In genomic region chr7:148630078-148630477, GRCh38 we compare ENCODE assay signal across 25 cellular contexts.
"Had no signal": no experiment of that assay in that cellular context is flagged by ENCODE, and none has a peak within 500 bp of the region (broad histone marks: within the 10 kb centered on the region; RNA-seq: fewer than 3 reads in every experiment).

No MANE protein-coding gene starts in this region.

- H3K4me3 Mint-ChIP-seq: activated naive CD4-positive, alpha-beta T cell treated with anti-CD3 and anti-CD28 coated beads, Interleukin-2, amount 10 ng/mL, durations not matched to agents 7 days and 5 days; activated naive CD8-positive, alpha-beta T cell treated with anti-CD3 and anti-CD28 coated beads, Interleukin-2, amount 50 U/mL, for 24 hours; activated T-cell treated with anti-CD3 and anti-CD28 coated beads, Interleukin-2, amount 50 U/mL, for 72 hours; brain; dendritic cell treated with granulocyte-macrophage colony-stimulating factor and Interleukin-4, amounts not matched to agents 40 ng/mL and 50 ng/mL, for 4 days; T-helper 1 cell treated with Interleukin-12 subunit alpha and Interleukin-12 subunit beta and Interleukin-4 antibody, amounts not matched to agents 30 μg/mL and 1 μg/mL, for 36 hours; type B pancreatic cell had no signal

- H3K36me3 ChIP-seq: heart right ventricle, thoracic aorta had no signal

- H3K27me3 Mint-ChIP-seq: dendritic cell treated with granulocyte-macrophage colony-stimulating factor and Interleukin-4, amounts not matched to agents 40 ng/mL and 50 ng/mL, for 4 days; progenitor cell of endocrine pancreas; type B pancreatic cell had no signal

- ATAC-seq: activated naive CD8-positive, alpha-beta T cell treated with anti-CD3 and anti-CD28 coated beads, Interleukin-2, amount 50 U/mL, for 24 hours; activated T-cell treated with anti-CD3 and anti-CD28 coated beads, Interleukin-2, amount 50 U/mL, for 72 hours; heart right ventricle; left cardiac atrium; naive thymus-derived CD8-positive, alpha-beta T cell had no signal

- H3K9me3 Mint-ChIP-seq: dendritic cell treated with granulocyte-macrophage colony-stimulating factor and Interleukin-4, amounts not matched to agents 40 ng/mL and 50 ng/mL, for 4 days; type B pancreatic cell had no signal

- DNase-seq: activated CD4-positive, alpha-beta T cell treated with anti-CD3 and anti-CD28 coated beads for 4 hours; activated CD4-positive, alpha-beta T cell treated with anti-CD3 and anti-CD28 coated beads, Interleukin-2, amount 50 U/mL, for 48 hours; activated CD4-positive, CD25-positive, alpha-beta regulatory T cell; activated CD8-positive, alpha-beta memory T cell treated with anti-CD3 and anti-CD28 coated beads, Interleukin-2, amount 50 U/mL, for 48 hours; activated effector memory CD4-positive, alpha-beta T cell treated with Interleukin-2 at 50 U/mL for 16 hours; activated naive CD4-positive, alpha-beta T cell treated with anti-CD3 and anti-CD28 coated beads, Interleukin-2, amount 10 ng/mL, durations not matched to agents 7 days and 5 days; activated naive CD8-positive, alpha-beta T cell treated with anti-CD3 and anti-CD28 coated beads, Interleukin-2, amount 50 U/mL, for 24 hours; activated T-cell treated with anti-CD3 and anti-CD28 coated beads, Interleukin-2, amount 50 U/mL, for 72 hours; anterior cingulate cortex; effector CD8-positive, alpha-beta T cell; erythroblast; foreskin fibroblast; heart right ventricle; left cardiac atrium; mesendoderm; naive thymus-derived CD8-positive, alpha-beta T cell; stimulated activated CD4-positive, alpha-beta T cell treated with anti-CD3 and anti-CD28 coated beads, Interleukin-2, amount 100 ng/mL, for 48 hours; stimulated activated CD8-positive, alpha-beta memory T cell treated with anti-CD3 and anti-CD28 coated beads, Interleukin-4, amount 100 ng/mL, for 48 hours; stimulated activated naive CD4-positive, alpha-beta T cell treated with Interleukin-2 at 50 U/mL for 16 hours had no signal

- H3K4me3 ChIP-seq: heart right ventricle, thoracic aorta had no signal

- H3K27ac Mint-ChIP-seq: activated naive CD4-positive, alpha-beta T cell treated with anti-CD3 and anti-CD28 coated beads, Interleukin-2, amount 10 ng/mL, durations not matched to agents 7 days and 5 days; activated naive CD8-positive, alpha-beta T cell treated with anti-CD3 and anti-CD28 coated beads, Interleukin-2, amount 50 U/mL, for 24 hours; activated T-cell treated with anti-CD3 and anti-CD28 coated beads, Interleukin-2, amount 50 U/mL, for 72 hours; brain; dendritic cell treated with granulocyte-macrophage colony-stimulating factor and Interleukin-4, amounts not matched to agents 40 ng/mL and 50 ng/mL, for 4 days; progenitor cell of endocrine pancreas; T-helper 1 cell treated with Interleukin-12 subunit alpha and Interleukin-12 subunit beta and Interleukin-4 antibody, amounts not matched to agents 30 μg/mL and 1 μg/mL, for 36 hours; type B pancreatic cell had no signal

- H3K27ac ChIP-seq: heart right ventricle, thoracic aorta had no signal

- H3K9me3 ChIP-seq: thoracic aorta had no signal

- H3K36me3 Mint-ChIP-seq: brain, type B pancreatic cell had no signal
